31 cellular contexts compared by ENCODE assay signal in genomic region chr21:33695785-33696184, GRCh38.
"Had no signal": no experiment of that assay in that cellular context is flagged by ENCODE, and none has a peak within 500 bp of the region (broad histone marks: within the 10 kb centered on the region; RNA-seq: fewer than 3 reads in every experiment).

No MANE protein-coding gene starts in this region.

- H3K4me3 Mint-ChIP-seq: activated CD4-positive, alpha-beta T cell treated with anti-CD3 and anti-CD28 coated beads for 36 hours; activated naive CD4-positive, alpha-beta T cell treated with anti-CD3 and anti-CD28 coated beads for 36 hours; activated naive CD8-positive, alpha-beta T cell treated with anti-CD3 and anti-CD28 coated beads for 36 hours; activated T-helper 1 cell treated with anti-CD3 and anti-CD28 coated beads, Interleukin-12 subunit alpha, Interleukin-12 subunit beta, Interleukin-2, Interleukin-4 antibody, amounts not matched to agents 30 ng/mL and 10 ng/mL and 1 ng/mL, durations not matched to agents 14 hours and 24 hours and 36 hours; natural killer cell treated with Interleukin-12 subunit alpha and Interleukin-12 subunit beta and Interleukin-15 and Interleukin-18, amount 100 ng/mL, for 72 hours; stimulated activated effector memory CD8-positive, alpha-beta T cell treated with anti-CD3 and anti-CD28 coated beads, Interleukin-12 subunit alpha, Interleukin-12 subunit beta, amount 100 ng/mL, for 72 hours; stimulated activated naive CD8-positive, alpha-beta T cell treated with anti-CD3 and anti-CD28 coated beads, Interleukin-15, amount 100 ng/mL, for 72 hours; T-helper 17 cell had no signal

- H3K27ac ChIP-seq: ascending aorta, brain microvascular endothelial cell, esophagus muscularis mucosa, foreskin keratinocyte, left lung, ovary, prostate gland, sigmoid colon, thyroid gland had no signal

- H3K9me3 Mint-ChIP-seq: activated naive CD4-positive, alpha-beta T cell treated with anti-CD3 and anti-CD28 coated beads for 36 hours; activated naive CD8-positive, alpha-beta T cell treated with anti-CD3 and anti-CD28 coated beads for 36 hours; activated T-helper 1 cell treated with anti-CD3 and anti-CD28 coated beads, Interleukin-12 subunit alpha, Interleukin-12 subunit beta, Interleukin-2, Interleukin-4 antibody, amounts not matched to agents 30 ng/mL and 10 ng/mL and 1 ng/mL, durations not matched to agents 14 hours and 24 hours and 36 hours; natural killer cell treated with Interleukin-12 subunit alpha and Interleukin-12 subunit beta and Interleukin-15 and Interleukin-18, amount 100 ng/mL, for 72 hours; stimulated activated effector memory CD8-positive, alpha-beta T cell treated with anti-CD3 and anti-CD28 coated beads, Interleukin-12 subunit alpha, Interleukin-12 subunit beta, amount 100 ng/mL, for 72 hours; stimulated activated naive CD8-positive, alpha-beta T cell treated with anti-CD3 and anti-CD28 coated beads, Interleukin-15, amount 100 ng/mL, for 72 hours had no signal

- H3K36me3 ChIP-seq: adrenal gland, ascending aorta, brain microvascular endothelial cell, esophagus muscularis mucosa, heart left ventricle, left lung, ovary, prostate gland, sigmoid colon, thyroid gland had no signal

- H3K27me3 Mint-ChIP-seq: activated CD4-positive, alpha-beta T cell treated with anti-CD3 and anti-CD28 coated beads for 36 hours; stimulated activated naive CD8-positive, alpha-beta T cell treated with anti-CD3 and anti-CD28 coated beads, Interleukin-15, amount 100 ng/mL, for 72 hours had no signal

- H3K4me1 ChIP-seq: prostate gland had no signal

- H3K9me3 ChIP-seq: adrenal gland, ascending aorta, esophagus muscularis mucosa, heart left ventricle, left lung, mucosa of descending colon, ovary, prostate gland, sigmoid colon, thyroid gland had no signal

- H3K36me3 Mint-ChIP-seq: activated naive CD8-positive, alpha-beta T cell treated with anti-CD3 and anti-CD28 coated beads for 36 hours; natural killer cell treated with Interleukin-12 subunit alpha and Interleukin-12 subunit beta and Interleukin-15 and Interleukin-18, amount 100 ng/mL, for 72 hours; stimulated activated effector memory CD8-positive, alpha-beta T cell treated with anti-CD3 and anti-CD28 coated beads, Interleukin-12 subunit alpha, Interleukin-12 subunit beta, amount 100 ng/mL, for 72 hours had no signal

- H3K27me3 ChIP-seq: adrenal gland, ascending aorta, brain microvascular endothelial cell, esophagus muscularis mucosa, foreskin keratinocyte, heart left ventricle, left lung, ovary, sigmoid colon, thyroid gland had no signal

- ATAC-seq: activated CD4-positive, alpha-beta T cell treated with anti-CD3 and anti-CD28 coated beads for 36 hours; foreskin keratinocyte; heart left ventricle; left lung; mucosa of descending colon; natural killer cell treated with Interleukin-12 subunit alpha and Interleukin-12 subunit beta and Interleukin-15 and Interleukin-18, amount 100 ng/mL, for 72 hours; stimulated activated effector memory CD8-positive, alpha-beta T cell treated with anti-CD3 and anti-CD28 coated beads, Interleukin-12 subunit alpha, Interleukin-12 subunit beta, amount 100 ng/mL, for 72 hours; stimulated activated naive CD8-positive, alpha-beta T cell treated with anti-CD3 and anti-CD28 coated beads, Interleukin-15, amount 100 ng/mL, for 72 hours; T-helper 17 cell had no signal

- FAIRE-seq: small intestine had no signal

- H3K4me1 Mint-ChIP-seq: activated CD4-positive, alpha-beta T cell treated with anti-CD3 and anti-CD28 coated beads for 36 hours; activated naive CD8-positive, alpha-beta T cell treated with anti-CD3 and anti-CD28 coated beads for 36 hours; stimulated activated effector memory CD8-positive, alpha-beta T cell treated with anti-CD3 and anti-CD28 coated beads, Interleukin-12 subunit alpha, Interleukin-12 subunit beta, amount 100 ng/mL, for 72 hours; stimulated activated naive CD8-positive, alpha-beta T cell treated with anti-CD3 and anti-CD28 coated beads, Interleukin-15, amount 100 ng/mL, for 72 hours; T-helper 17 cell had no signal

- H3K27ac Mint-ChIP-seq: activated CD4-positive, alpha-beta T cell treated with anti-CD3 and anti-CD28 coated beads for 36 hours; activated naive CD4-positive, alpha-beta T cell treated with anti-CD3 and anti-CD28 coated beads for 36 hours; activated naive CD8-positive, alpha-beta T cell treated with anti-CD3 and anti-CD28 coated beads for 36 hours; activated T-helper 1 cell treated with anti-CD3 and anti-CD28 coated beads, Interleukin-12 subunit alpha, Interleukin-12 subunit beta, Interleukin-2, Interleukin-4 antibody, amounts not matched to agents 30 ng/mL and 10 ng/mL and 1 ng/mL, durations not matched to agents 14 hours and 24 hours and 36 hours; natural killer cell treated with Interleukin-12 subunit alpha and Interleukin-12 subunit beta and Interleukin-15 and Interleukin-18, amount 100 ng/mL, for 72 hours; stimulated activated effector memory CD8-positive, alpha-beta T cell treated with anti-CD3 and anti-CD28 coated beads, Interleukin-12 subunit alpha, Interleukin-12 subunit beta, amount 100 ng/mL, for 72 hours; stimulated activated naive CD8-positive, alpha-beta T cell treated with anti-CD3 and anti-CD28 coated beads, Interleukin-15, amount 100 ng/mL, for 72 hours; T-helper 17 cell had no signal

- H3K4me3 ChIP-seq: adrenal gland, ascending aorta, esophagus muscularis mucosa, heart left ventricle, left lung, lung, mucosa of descending colon, ovary, prostate gland, sigmoid colon, thyroid gland had no signal

- DNase-seq: activated CD4-positive, alpha-beta T cell treated with anti-CD3 and anti-CD28 coated beads for 36 hours; activated CD4-positive, alpha-beta T cell treated with anti-CD3 and anti-CD28 coated beads, Interleukin-2, amount 50 U/mL, for 48 hours; activated CD4-positive, CD25-positive, alpha-beta regulatory T cell; activated CD8-positive, alpha-beta memory T cell treated with anti-CD3 and anti-CD28 coated beads for 24 hours; activated effector memory CD4-positive, alpha-beta T cell treated with anti-CD3 and anti-CD28 coated beads, Interleukin-2, amount 50 U/mL, for 16 hours; activated naive CD4-positive, alpha-beta T cell treated with anti-CD3 and anti-CD28 coated beads for 36 hours; activated naive CD8-positive, alpha-beta T cell treated with anti-CD3 and anti-CD28 coated beads for 36 hours; adrenal gland; brain microvascular endothelial cell; caudate nucleus; foreskin keratinocyte; heart left ventricle; kidney glomerular epithelial cell; left lung; mucosa of descending colon; ovary; retina; sigmoid colon; small intestine; stimulated activated CD4-positive, alpha-beta T cell treated with anti-CD3 and anti-CD28 coated beads, Interleukin-4, amount 100 ng/mL, for 24 hours; stimulated activated naive CD8-positive, alpha-beta T cell treated with anti-CD3 and anti-CD28 coated beads, Interleukin-15, amount 100 ng/mL, for 72 hours; T-helper 17 cell; T1000; thyroid gland had no signal
